In genomic region chr17:47823519-47823918, GRCh38 we compare ENCODE assay signal across 22 cellular contexts. TPM values are rescaled to one million over a fixed set of nuclear protein-coding genes. Genes with fewer than 3 reads are reported as not detected.
DNase-seq lines count a peak whose midpoint lies in the region; ATAC-seq and TF ChIP-seq lines count a peak whose summit lies in the region.
"Had no signal": no experiment of that assay in that cellular context is flagged by ENCODE, and none has a peak within 500 bp of the region (broad histone marks: within the 10 kb centered on the region; RNA-seq: fewer than 3 reads in every experiment).

No MANE protein-coding gene starts in this region.

- H3K4me3 ChIP-seq in Caco-2 (ENCODE audit: low read depth, low read length) (no peak overlapping the region), Panc1 (ENCODE audit: low read depth in 2 of 2, low read length in 2 of 2) (no peak overlapping the region)
- H3K4me3 ChIP-seq: GM23248, PC-9 had no signal

- H3K36me3 ChIP-seq in Caco-2 (ENCODE audit: control insufficient read depth, insufficient read depth, low read length) (peaks cover 12% of the 10 kb centered on the region), Panc1 (ENCODE audit: control insufficient read depth, insufficient read depth, low read length) (peaks cover 10% of the 10 kb centered on the region; the same call in 1 of the 2 replicates)

- POLR2A ChIA-PET in Caco-2 (lab: Charles Lee), result no interaction called here
- POLR2A ChIA-PET in Panc1 (lab: Charles Lee), result no interaction called here

- ATAC-seq in Panc1, result no peak
- ATAC-seq in central memory CD8-positive, alpha-beta T cell (replicated peaks; ENCODE audit: extremely low read depth, poor library complexity, severe bottlenecking), result no peak
- ATAC-seq in GM18868 (IDR thresholded peaks at IDR 0.05; ENCODE audit: unreplicated experiment), result no peak

- CTCF ChIA-PET in Caco-2 (lab: Charles Lee) (interaction anchor here (2.4 kb wide), 1 partner anchor 72 kb away, joined by 17 read pairs; the partner anchor contains the start of gene SP2), Panc1 (lab: Charles Lee) (no interaction called here)

- peaks cover 66% of the 10 kb centered on the region for H3K36me3 Mint-ChIP-seq in activated T-cell treated with anti-CD3 and anti-CD28 coated beads, Interleukin-2, amount 50 U/mL, for 24 hours (ENCODE audit: low read depth)
- H3K36me3 Mint-ChIP-seq in Caco-2 (ENCODE audit: insufficient read depth, unreplicated experiment) (peaks cover 48% of the 10 kb centered on the region), glutamatergic neuron (ENCODE audit: unreplicated experiment) (no peaks in the 10 kb centered on the region)
- H3K36me3 Mint-ChIP-seq in central memory CD8-positive, alpha-beta T cell (ENCODE audit: insufficient read depth), result peaks cover 66% of the 10 kb centered on the region

- no peak overlapping the region for H3K4me3 Mint-ChIP-seq in activated T-cell treated with anti-CD3 and anti-CD28 coated beads, Interleukin-2, amount 50 U/mL, for 24 hours
- H3K4me3 Mint-ChIP-seq in Caco-2 (ENCODE audit: unreplicated experiment), result no peak overlapping the region
- H3K4me3 Mint-ChIP-seq in central memory CD8-positive, alpha-beta T cell, result no peak overlapping the region
- H3K4me3 Mint-ChIP-seq in glutamatergic neuron (ENCODE audit: unreplicated experiment), result no peak overlapping the region

- no peak for DNase-seq in activated T-cell treated with anti-CD3 and anti-CD28 coated beads, Interleukin-2, amount 50 U/mL, for 24 hours
- no peak for DNase-seq in activated T-cell treated with anti-CD3 and anti-CD28 coated beads, Interleukin-2, amount 50 U/mL, for 1 hour
- no peak for DNase-seq in Caco-2
- no peak for DNase-seq in Panc1 (ENCODE audit: low read depth, low spot score)
- no peak for DNase-seq in central memory CD8-positive, alpha-beta T cell (ENCODE audit: low spot score in 2 of 2)
- no peak for DNase-seq in NCI-H1417 treated with DMSO at 0.1 percent for 48 hours (lab: John Stamatoyannopoulos, UW)
- no peak for DNase-seq in glutamatergic neuron
- DNase-seq: 8988T, GM23248, H7, NCI-H1105, NCI-H146, NCI-H1930, NCI-H2107, NCI-H446, NCI-H524 treated with DMSO at 0.1 percent for 48 hours, NCI-H774, PC-9, RPMI8226, SHP77 had no signal

- no peaks in the 10 kb centered on the region for H3K27me3 ChIP-seq in Caco-2 (replicated peaks; ENCODE audit: control insufficient read depth, insufficient read depth, low read length)
- no peaks in the 10 kb centered on the region for H3K27me3 ChIP-seq in Panc1 (ENCODE audit: control insufficient read depth, insufficient read depth, low read length)

- no peak overlapping the region for H3K27ac ChIP-seq in Panc1 (ENCODE audit: low read length)
- H3K27ac ChIP-seq: GM23248, KMS-11 had no signal

- TF ChIP-seq CTCF in Caco-2 (IDR thresholded peaks at IDR 0.05; ENCODE audit: insufficient read depth in 1 of 2, low read depth in 1 of 2, low read length in 1 of 2, severe bottlenecking in 1 of 2, unreplicated experiment in 1 of 2) (no peak), Panc1 (IDR thresholded peaks at IDR 0.05) (no peak), glutamatergic neuron (IDR thresholded peaks at IDR 0.05; ENCODE audit: partially characterized antibody, unreplicated experiment) (no peak)

- H3K9me3 Mint-ChIP-seq in activated T-cell treated with anti-CD3 and anti-CD28 coated beads, Interleukin-2, amount 50 U/mL, for 24 hours, result no peaks in the 10 kb centered on the region
- H3K9me3 Mint-ChIP-seq in Caco-2 (ENCODE audit: unreplicated experiment) (no peaks in the 10 kb centered on the region), glutamatergic neuron (ENCODE audit: unreplicated experiment) (no peaks in the 10 kb centered on the region)
- H3K9me3 Mint-ChIP-seq in central memory CD8-positive, alpha-beta T cell, result no peaks in the 10 kb centered on the region

- H3K9me3 ChIP-seq in Caco-2 (no peaks in the 10 kb centered on the region), Panc1 (ENCODE audit: control insufficient read depth, insufficient read depth, low read depth, low read length) (no peaks in the 10 kb centered on the region)

- no peaks in the 10 kb centered on the region for H3K27me3 Mint-ChIP-seq in activated T-cell treated with anti-CD3 and anti-CD28 coated beads, Interleukin-2, amount 50 U/mL, for 24 hours
- H3K27me3 Mint-ChIP-seq in Caco-2 (ENCODE audit: insufficient read depth, unreplicated experiment) (no peaks in the 10 kb centered on the region), glutamatergic neuron (ENCODE audit: unreplicated experiment) (peaks cover 4% of the 10 kb centered on the region)
- H3K27me3 Mint-ChIP-seq in central memory CD8-positive, alpha-beta T cell, result no peaks in the 10 kb centered on the region

- intact Hi-C loops in Caco-2 (cut with micrococcal nuclease; ENCODE audit: unreplicated experiment) (no loop called here), Panc1 (cut with micrococcal nuclease; ENCODE audit: unreplicated experiment) (no loop called here)

- H3K27ac Mint-ChIP-seq in activated T-cell treated with anti-CD3 and anti-CD28 coated beads, Interleukin-2, amount 50 U/mL, for 24 hours, result peak overlapping the region; percentile 33
- H3K27ac Mint-ChIP-seq in Caco-2 (ENCODE audit: unreplicated experiment), result no peak overlapping the region
- peak overlapping the region; percentile 91 for H3K27ac Mint-ChIP-seq in central memory CD8-positive, alpha-beta T cell (ENCODE audit: low read depth)
- no peak overlapping the region for H3K27ac Mint-ChIP-seq in glutamatergic neuron (ENCODE audit: unreplicated experiment)

- TSS peak; percentile 51 for BruUV-seq in Caco-2 (replicated peaks; lab: Mats Ljungman, UMichigan)
- TSS peak; percentile 73 for BruUV-seq in Panc1 (replicated peaks; lab: Mats Ljungman, UMichigan)

- H3K4me1 ChIP-seq in Caco-2 (peaks cover 9% of the 10 kb centered on the region), Panc1 (ENCODE audit: control insufficient read depth, insufficient read depth, low read length) (peaks cover 17% of the 10 kb centered on the region)

- H3K4me1 Mint-ChIP-seq in activated T-cell treated with anti-CD3 and anti-CD28 coated beads, Interleukin-2, amount 50 U/mL, for 24 hours (ENCODE audit: low read depth), result peaks cover 29% of the 10 kb centered on the region
- peaks cover 18% of the 10 kb centered on the region for H3K4me1 Mint-ChIP-seq in Caco-2 (ENCODE audit: low read depth, unreplicated experiment)
- peaks cover 33% of the 10 kb centered on the region for H3K4me1 Mint-ChIP-seq in central memory CD8-positive, alpha-beta T cell
- peaks cover 11% of the 10 kb centered on the region for H3K4me1 Mint-ChIP-seq in glutamatergic neuron (ENCODE audit: low read depth, unreplicated experiment)

- in situ Hi-C loops in Panc1 (cut with HindIII; ENCODE audit: low pct_unique_long_range_greater_than_20kb, low sequenced_read_pairs), result no loop called here

RNA-seq across cellular contexts. Expression of gene OSBPL7, which starts 1.9 kb away (rescaled TPM):
- total RNA-seq in Caco-2 (2022), result 46.8 and 48.3 TPM in 2 replicates
- 9.1 TPM for total RNA-seq in Panc1 (2021; ENCODE audit: unreplicated experiment)
- polyA plus RNA-seq in Panc1 (2012; ENCODE audit: insufficient read length), result 12.4 TPM
- 30.0 TPM for total RNA-seq in glutamatergic neuron (ENCODE audit: unreplicated experiment)

RNA-seq across cellular contexts. Expression of gene MRPL10, which starts 7.8 kb away (rescaled TPM):
- total RNA-seq in Caco-2 (2022) (159 and 162 TPM in 2 replicates), Panc1 (2021; ENCODE audit: unreplicated experiment) (41.9 TPM), glutamatergic neuron (ENCODE audit: unreplicated experiment) (38.7 TPM)
- polyA plus RNA-seq in Panc1 (2012; ENCODE audit: insufficient read length), result 40.6 TPM

RNA-seq across cellular contexts. Expression of gene LRRC46, which starts 8.0 kb away (rescaled TPM):
- total RNA-seq in Caco-2 (2022) (1.4 and 2.3 TPM in 2 replicates), Panc1 (2021; ENCODE audit: unreplicated experiment) (1.9 TPM), glutamatergic neuron (ENCODE audit: unreplicated experiment) (1.3 TPM)
- 1.7 TPM for polyA plus RNA-seq in Panc1 (2012; ENCODE audit: insufficient read length)
- total RNA-seq: GM23248 had no signal

RNA-seq across cellular contexts. Expression of gene SCRN2, which starts 17.6 kb away (rescaled TPM):
- total RNA-seq in Caco-2 (2022) (73.6 and 80.8 TPM in 2 replicates), Panc1 (2021; ENCODE audit: unreplicated experiment) (34.9 TPM), glutamatergic neuron (ENCODE audit: unreplicated experiment) (39.1 TPM)
- polyA plus RNA-seq in Panc1 (2012; ENCODE audit: insufficient read length), result 52.2 TPM

RNA-seq across cellular contexts. Expression of gene SP6, which starts 27.4 kb away (rescaled TPM):
- total RNA-seq in Caco-2 (2022) (20.6 and 25.0 TPM in 2 replicates), Panc1 (2021; ENCODE audit: unreplicated experiment) (4.0 TPM), glutamatergic neuron (ENCODE audit: unreplicated experiment) (1.7 TPM)
- polyA plus RNA-seq in Panc1 (2012; ENCODE audit: insufficient read length), result 2.9 TPM
- total RNA-seq: GM23248 had no signal
- polyA plus RNA-seq: GM23248 had no signal

Comparison
In these comparisons a context has a peak if more than half of its experiments do, and no peak if none do; other contexts are left out.
1. H3K27ac Mint-ChIP-seq: peak in activated T-cell treated with anti-CD3 and anti-CD28 coated beads, Interleukin-2, amount 50 U/mL, for 24 hours (single experiment) and central memory CD8-positive, alpha-beta T cell (single experiment); none in Caco-2 (single experiment) and glutamatergic neuron (single experiment).